16 cellular contexts compared by ENCODE assay signal in the genomic region with DNA sequence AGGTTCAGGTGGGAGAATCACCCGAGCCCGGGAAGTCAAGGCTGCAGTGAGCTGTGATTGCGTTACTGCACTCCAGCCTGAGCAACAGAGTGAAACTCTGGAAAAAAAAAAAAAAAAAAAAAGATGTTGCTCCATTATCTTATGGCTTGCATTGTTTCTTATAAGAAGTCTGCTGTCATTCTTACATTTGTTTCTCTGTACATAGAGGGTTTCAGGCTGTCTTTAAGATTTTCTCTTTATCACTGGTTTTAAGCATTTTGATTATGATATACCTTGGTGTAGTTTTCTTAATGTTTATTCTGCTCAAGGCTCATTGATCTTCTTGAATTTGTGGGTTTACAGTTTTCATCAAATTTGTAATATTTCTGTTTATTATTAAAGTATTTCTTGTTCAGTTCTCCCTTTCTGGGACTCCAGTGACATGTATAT. TPM values are rescaled to one million over a fixed set of nuclear protein-coding genes. Genes with fewer than 3 reads are reported as not detected.
DNase-seq lines count a peak whose midpoint lies in the region; ATAC-seq and TF ChIP-seq lines count a peak whose summit lies in the region.
"Had no signal": no experiment of that assay in that cellular context is flagged by ENCODE, and none has a peak within 500 bp of the region (broad histone marks: within the 10 kb centered on the region; RNA-seq: fewer than 3 reads in every experiment).

No MANE protein-coding gene starts in this region.

- 0 out of 2 replicates have a peak, but pooled peaks cover 3% of the 10 kb centered on the region for H3K4me1 ChIP-seq in GM23248 (ENCODE audit: insufficient read depth)
- no peaks in the 10 kb centered on the region for H3K4me1 ChIP-seq in HCT116 (ENCODE audit: control insufficient read depth in 1 of 2, insufficient read depth in 2 of 2, low read length in 2 of 2)

- peaks cover 4% of the 10 kb centered on the region for H3K36me3 ChIP-seq in GM23248 (ENCODE audit: low read depth)
- H3K36me3 ChIP-seq in HCT116 (ENCODE audit: control insufficient read depth in 1 of 2, insufficient read depth in 2 of 2, low read length in 2 of 2) = no peaks in the 10 kb centered on the region

- H3K9me3 Mint-ChIP-seq in natural killer cell = peaks cover 6 to 11% of the 10 kb centered on the region in 2 donors

- 78 to 81% methylated on average over 3 of the region's 3 CpGs for WGBS in GM23248 (ENCODE audit: low coverage in 1 of 2, low lambda C conversion rate in 2 of 2, missing lambda C conversion rate in 2 of 2), 2 experiments

- no peak overlapping the region for H3K9ac ChIP-seq in GM23248
- no peak overlapping the region for H3K9ac ChIP-seq in HCT116 (ENCODE audit: low read length)

- ATAC-seq in HCT116 (no peak), natural killer cell (no peak), GM19395 (IDR thresholded peaks at IDR 0.05; ENCODE audit: unreplicated experiment) (no peak)
- ATAC-seq: CD8-positive, alpha-beta T cell had no signal

- H4K20me1 ChIP-seq in GM23248 (ENCODE audit: insufficient read depth) = no peaks in the 10 kb centered on the region
- H4K20me1 ChIP-seq in HCT116 (ENCODE audit: insufficient read depth) = no peaks in the 10 kb centered on the region

- peaks cover 31% of the 10 kb centered on the region for H3K36me3 Mint-ChIP-seq in natural killer cell

- H3K79me2 ChIP-seq in GM23248 (ENCODE audit: insufficient read depth) (peaks cover 5% of the 10 kb centered on the region; the same call in 1 of the 2 replicates), HCT116 (ENCODE audit: insufficient read depth, low read length) (no peaks in the 10 kb centered on the region)

- H3K4me3 ChIP-seq in GM23248 = no peak overlapping the region
- H3K4me3 ChIP-seq in HCT116 (replicated peaks in 1 of 2; ENCODE audit: low read depth in 1 of 2, low read length in 2 of 2) = no peak overlapping the region

- RAD21 ChIA-PET in HCT116 (lab: Charles Lee; ENCODE audit: low non-redundant PET in 1 of 2, low total read pairs in 2 of 2, uncharacterized antibody in 2 of 2, unreplicated experiment in 2 of 2) = interaction anchor here in 1 of 2 experiments (0.7 kb wide), 1 partner anchor 12 kb away, joined by 5 read pairs; no protein-coding TSS in a partner anchor

- no peaks in the 10 kb centered on the region for H3F3A ChIP-seq in GM23248 (ENCODE audit: insufficient read depth)

- POLR2A ChIA-PET in HCT116 (lab: Charles Lee) = no interaction called here

- H3K9me3 ChIP-seq in GM23248 (ENCODE audit: low read depth) (peaks cover 4% of the 10 kb centered on the region), HCT116 (ENCODE audit: control insufficient read depth in 1 of 2, insufficient read depth in 1 of 2, low read depth in 1 of 2, low read length in 2 of 2) (peaks cover 3 to 6% of the 10 kb centered on the region in 2 experiments; a peak in 2 of 4 replicates)

- CTCF ChIA-PET in HCT116 (lab: Charles Lee) = no interaction called here

- no peak for TF ChIP-seq CTCF in HCT116 (IDR thresholded peaks at IDR 0.05 in 2 of 3, conservative IDR thresholded peaks at IDR 0.05 in 1 of 3; ENCODE audit: borderline replicate concordance in 1 of 3, insufficient read depth in 1 of 3, low read depth in 2 of 3, low read length in 2 of 3)
- no peak for TF ChIP-seq CTCF in natural killer cell (IDR thresholded peaks at IDR 0.05)

- no peaks in the 10 kb centered on the region for H3K4me1 Mint-ChIP-seq in natural killer cell

- H3K4me2 ChIP-seq in GM23248 (ENCODE audit: unreplicated experiment) = no peak overlapping the region
- H3K4me2 ChIP-seq in HCT116 (ENCODE audit: low read length) = no peak overlapping the region

- H3K27me3 ChIP-seq in GM23248 (replicated peaks; ENCODE audit: insufficient read depth) (no peaks in the 10 kb centered on the region), HCT116 (ENCODE audit: insufficient read depth, low read length) (no peaks in the 10 kb centered on the region)

- BruUV-seq in HCT116 (replicated peaks; lab: Mats Ljungman, UMichigan) = no TSS peak

- TF ChIP-seq RAD21 in HCT116 (IDR thresholded peaks at IDR 0.05; ENCODE audit: low read depth) = no peak

- intact Hi-C loops in HCT116 (cut with micrococcal nuclease) (no loop called here), natural killer cell (cut with micrococcal nuclease) (no loop called here)

- H3K27ac Mint-ChIP-seq in natural killer cell = no peak overlapping the region
- H3K27ac Mint-ChIP-seq: CD14-positive monocyte; CD8-positive, alpha-beta T cell; HFFc6 had no signal

- DNase-seq in GM23248 = peak; percentile 23
- no peak for DNase-seq in HCT116 (ENCODE audit: low read depth, low spot score)
- DNase-seq in RKO (ENCODE audit: low spot score) = peak; percentile 31
- DNase-seq in fibroblast of peridontal ligament (ENCODE audit: extremely low read depth) = peak; percentile 4
- no peak for DNase-seq in natural killer cell
- no peak for DNase-seq in iPS-NIHi11 (ENCODE audit: low spot score)
- DNase-seq: CD8-positive, alpha-beta T cell; COR-L47; DMS153; DMS79 treated with DMSO at 0.1 percent for 48 hours; EL; GDM1; H7; HFFc6 had no signal

- H2AFZ ChIP-seq in GM23248 = no peak overlapping the region
- H2AFZ ChIP-seq in HCT116 (ENCODE audit: low read depth, low read length, poor library complexity, severe bottlenecking) = no peak overlapping the region

- no peak overlapping the region for H3K27ac ChIP-seq in GM23248
- no peak overlapping the region for H3K27ac ChIP-seq in HCT116 (ENCODE audit: low read depth, low read length)

- TF ChIP-seq POLR2A in HCT116 (IDR thresholded peaks at IDR 0.05; ENCODE audit: borderline replicate concordance, extremely low read depth, insufficient read depth, insufficient read length) = no peak

- peaks cover 0 to 6% of the 10 kb centered on the region in 2 donors for H3K27me3 Mint-ChIP-seq in natural killer cell (ENCODE audit: low read depth in 2 of 2)

- in situ Hi-C loops in GM23248 (cut with MboI) = no loop called here

- no peak overlapping the region for H3K4me3 Mint-ChIP-seq in natural killer cell
- H3K4me3 Mint-ChIP-seq: CD14-positive monocyte; CD8-positive, alpha-beta T cell; HFFc6 had no signal

- H3K9me2 ChIP-seq in GM23248 (ENCODE audit: insufficient read depth) = no peaks in the 10 kb centered on the region
- no peaks in the 10 kb centered on the region for H3K9me2 ChIP-seq in HCT116 (ENCODE audit: insufficient read depth)

TF ChIP-seq in HCT116, 20 proteins besides CTCF, POLR2A, EP300 and RAD21:
- TF ChIP-seq CBX3 (IDR thresholded peaks at IDR 0.05; ENCODE audit: low read depth) (peak; percentile 78; the same call in 1 of the 2 replicates), MAX (IDR thresholded peaks at IDR 0.05) (no peak)

RNA-seq across cellular contexts. Expression of gene MVB12B, which starts 35.2 kb away (rescaled TPM):
- total RNA-seq in GM23248 (2014; rRNA removed; shearing (Covaris generic)) = 5.5 and 8.3 TPM in 2 replicates
- 2.4 and 2.9 TPM in 2 replicates for polyA plus RNA-seq in GM23248 (2016; fragmentation: Nextera tagmentation; extraction: Ambion mirVana)
- total RNA-seq in HCT116 (2021; ENCODE audit: unreplicated experiment) = 10.9 TPM
- 4.3 and 4.7 TPM in 2 replicates for polyA plus RNA-seq in HCT116 (2012)
- total RNA-seq in natural killer cell = 10 to 100 TPM in 1 of 3 donors, 1 to 10 TPM in 2; 2.0 to 13.0 (median 7.8) TPM

Comparison
In these comparisons a context has a peak if more than half of its experiments do, and no peak if none do; other contexts are left out.
1. DNase-seq: peak in GM23248 (single experiment), RKO (single experiment) and fibroblast of peridontal ligament (single experiment); none in HCT116 (single experiment), natural killer cell (single experiment) and iPS-NIHi11 (single experiment).